In the genomic region with DNA sequence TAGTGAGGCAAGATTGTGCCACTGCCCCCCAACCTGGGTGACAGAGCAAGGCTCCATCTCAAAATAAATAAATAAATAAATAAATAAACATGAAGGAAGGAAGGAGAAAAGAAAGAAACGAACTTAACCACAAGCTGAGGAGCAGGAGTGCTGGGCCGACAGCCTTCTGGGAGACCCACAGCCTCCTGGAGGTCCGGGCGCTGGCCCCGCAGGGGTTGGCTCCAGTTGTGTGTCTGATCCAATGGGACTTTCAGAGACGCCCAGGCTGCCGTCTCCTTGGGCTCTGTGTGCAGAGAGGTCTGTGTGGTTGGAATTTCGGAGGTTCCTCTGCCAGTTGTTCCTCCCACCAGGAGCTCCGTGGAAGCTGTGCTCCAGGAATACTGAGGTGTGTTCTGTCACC, we compare ENCODE assay signal across 7 cellular contexts. TPM values are rescaled to one million over a fixed set of nuclear protein-coding genes. Genes with fewer than 3 reads are reported as not detected.
"Had no signal": no experiment of that assay in that cellular context is flagged by ENCODE, and none has a peak within 500 bp of the region (broad histone marks: within the 10 kb centered on the region; RNA-seq: fewer than 3 reads in every experiment).

No MANE protein-coding gene starts in this region.

- H3K4me3 ChIP-seq: GM23248, HAP-1 had no signal

- DNase-seq: GM23248, GOT3, HFFc6 had no signal

- H3K9me3 ChIP-seq: HAP-1 had no signal

- FAIRE-seq: HepG2 had no signal

- ATAC-seq: HCT116, HepG2 had no signal

- H3K27ac ChIP-seq: GM23248, HL-60 had no signal

- H3K4me1 ChIP-seq: HAP-1 had no signal

- H3K36me3 ChIP-seq: HAP-1 had no signal

RNA-seq across cellular contexts. Expression of a gene that starts 36.0 kb away (rescaled TPM):
- total RNA-seq: GM23248, HFFc6 had no signal
- polyA plus RNA-seq: GM23248 had no signal
